Comparison of ENCODE assay signal across 1 cellular context in the genomic region with DNA sequence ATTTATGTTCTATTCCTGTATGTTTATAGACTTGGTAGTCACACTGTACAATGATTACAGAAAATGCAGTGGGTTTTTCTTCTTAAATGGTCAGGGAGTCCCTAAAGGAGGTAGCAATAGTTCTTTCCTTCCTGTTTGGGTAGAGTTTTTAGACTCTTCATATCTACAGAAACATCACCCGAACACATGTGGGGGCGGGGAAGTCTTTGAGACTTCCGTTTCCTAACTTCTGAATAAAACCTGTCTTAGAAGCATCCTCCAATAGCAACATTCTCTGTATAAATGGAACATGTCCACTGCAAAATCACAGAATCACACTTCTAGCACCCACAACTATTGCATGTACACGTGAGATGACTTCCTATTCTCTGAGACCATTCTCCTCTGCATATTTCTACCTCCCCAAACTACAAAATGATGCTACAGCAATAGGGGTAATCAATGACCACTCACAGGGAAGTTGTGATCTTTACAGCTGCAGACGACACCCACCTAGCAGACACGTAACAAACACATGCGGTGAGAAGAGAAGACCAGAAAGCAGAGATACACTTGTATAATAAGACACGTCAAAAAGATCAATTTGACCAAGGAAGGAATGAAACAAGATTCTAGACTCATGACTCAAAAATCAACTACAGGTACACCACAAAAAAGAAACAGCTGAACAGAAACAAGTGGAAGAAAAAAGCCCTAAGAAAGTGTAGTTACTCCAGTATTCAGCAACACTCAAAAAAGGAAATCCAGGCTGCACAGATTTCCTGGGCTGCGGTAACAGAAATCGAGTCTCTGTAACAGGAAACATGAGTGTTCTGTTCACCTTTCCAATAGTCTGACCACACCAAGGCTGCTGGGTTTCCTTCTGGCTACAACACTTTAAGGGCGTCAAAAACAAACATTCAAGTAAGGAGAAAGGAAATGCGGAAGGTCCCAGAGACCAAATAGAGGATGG.
TF ChIP-seq lines count a peak whose summit lies in the region.

No MANE protein-coding gene starts in this region.

TF ChIP-seq in GM23338, 12 proteins besides CTCF, POLR2A, EP300 and RAD21 (continued from another document):
- TF ChIP-seq, protein P1, sequence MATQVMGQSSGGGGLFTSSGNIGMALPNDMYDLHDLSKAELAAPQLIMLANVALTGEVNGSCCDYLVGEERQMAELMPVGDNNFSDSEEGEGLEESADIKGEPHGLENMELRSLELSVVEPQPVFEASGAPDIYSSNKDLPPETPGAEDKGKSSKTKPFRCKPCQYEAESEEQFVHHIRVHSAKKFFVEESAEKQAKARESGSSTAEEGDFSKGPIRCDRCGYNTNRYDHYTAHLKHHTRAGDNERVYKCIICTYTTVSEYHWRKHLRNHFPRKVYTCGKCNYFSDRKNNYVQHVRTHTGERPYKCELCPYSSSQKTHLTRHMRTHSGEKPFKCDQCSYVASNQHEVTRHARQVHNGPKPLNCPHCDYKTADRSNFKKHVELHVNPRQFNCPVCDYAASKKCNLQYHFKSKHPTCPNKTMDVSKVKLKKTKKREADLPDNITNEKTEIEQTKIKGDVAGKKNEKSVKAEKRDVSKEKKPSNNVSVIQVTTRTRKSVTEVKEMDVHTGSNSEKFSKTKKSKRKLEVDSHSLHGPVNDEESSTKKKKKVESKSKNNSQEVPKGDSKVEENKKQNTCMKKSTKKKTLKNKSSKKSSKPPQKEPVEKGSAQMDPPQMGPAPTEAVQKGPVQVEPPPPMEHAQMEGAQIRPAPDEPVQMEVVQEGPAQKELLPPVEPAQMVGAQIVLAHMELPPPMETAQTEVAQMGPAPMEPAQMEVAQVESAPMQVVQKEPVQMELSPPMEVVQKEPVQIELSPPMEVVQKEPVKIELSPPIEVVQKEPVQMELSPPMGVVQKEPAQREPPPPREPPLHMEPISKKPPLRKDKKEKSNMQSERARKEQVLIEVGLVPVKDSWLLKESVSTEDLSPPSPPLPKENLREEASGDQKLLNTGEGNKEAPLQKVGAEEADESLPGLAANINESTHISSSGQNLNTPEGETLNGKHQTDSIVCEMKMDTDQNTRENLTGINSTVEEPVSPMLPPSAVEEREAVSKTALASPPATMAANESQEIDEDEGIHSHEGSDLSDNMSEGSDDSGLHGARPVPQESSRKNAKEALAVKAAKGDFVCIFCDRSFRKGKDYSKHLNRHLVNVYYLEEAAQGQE (IDR thresholded peaks at IDR 0.05; ENCODE audit: unreplicated experiment): no peak
- TF ChIP-seq ETS1 (IDR thresholded peaks at IDR 0.05) (no peak), CREB1 (CRISPR knock-in tag; IDR thresholded peaks at IDR 0.05; ENCODE audit: low read depth) (no peak)
